Comparison of ENCODE assay signal across 8 cellular contexts in the genomic region with DNA sequence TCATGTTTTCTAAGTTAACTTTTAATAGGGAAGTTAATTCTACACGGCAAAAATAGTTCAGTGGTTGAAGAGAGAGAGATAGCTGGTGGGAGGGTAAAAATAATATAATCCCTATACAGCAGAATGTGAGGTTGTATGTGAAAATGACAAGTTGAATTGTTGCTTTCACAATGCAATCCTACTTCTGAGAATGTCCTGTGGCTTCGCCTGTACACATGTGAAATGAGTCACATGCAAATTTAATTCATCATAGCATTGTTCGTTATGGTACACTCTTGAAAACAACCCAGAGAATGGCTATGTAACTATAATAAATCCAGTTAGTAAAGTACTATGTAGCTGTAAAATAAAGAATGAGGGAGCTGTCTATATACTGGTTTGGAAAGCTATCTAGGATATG. TPM values are rescaled to one million over a fixed set of nuclear protein-coding genes. Genes with fewer than 3 reads are reported as not detected.
DNase-seq lines count a peak whose midpoint lies in the region; ATAC-seq and TF ChIP-seq lines count a peak whose summit lies in the region.

No MANE protein-coding gene starts in this region.

- no peak overlapping the region for H3K4me2 ChIP-seq in neural progenitor cell

- no peak for DNase-seq in occipital lobe (lab: John Stamatoyannopoulos, UW)
- DNase-seq in neural progenitor cell (ENCODE audit: low spot score): no peak
- DNase-seq in SHP77 (lab: John Stamatoyannopoulos, UW): no peak
- no peak for DNase-seq in iPS-NIHi11 (ENCODE audit: low spot score)

- no peak overlapping the region for H3K27ac Mint-ChIP-seq in neural progenitor cell

- H3K4me3 ChIP-seq in ACC112 (ENCODE audit: low read depth, low read length) (no peak overlapping the region), neural progenitor cell (no peak overlapping the region)

- H3K9me3 Mint-ChIP-seq in neural progenitor cell: no peaks in the 10 kb centered on the region

- no peaks in the 10 kb centered on the region for H3K79me2 ChIP-seq in ACC112 (ENCODE audit: control insufficient read depth, insufficient read depth, low read length, unreplicated experiment)
- H3K79me2 ChIP-seq in neural progenitor cell (ENCODE audit: low read depth): no peaks in the 10 kb centered on the region

- H3F3A ChIP-seq in neural progenitor cell (ENCODE audit: low read depth): no peaks in the 10 kb centered on the region

- no peaks in the 10 kb centered on the region for H3K4me1 Mint-ChIP-seq in neural progenitor cell

- no peak overlapping the region for H3K4me3 Mint-ChIP-seq in neural progenitor cell

- peaks cover 2% of the 10 kb centered on the region for H3K27me3 Mint-ChIP-seq in neural progenitor cell (ENCODE audit: insufficient read depth, low read depth)

- H3K27me3 ChIP-seq in ACC112 (ENCODE audit: insufficient read depth, low read length) (no peaks in the 10 kb centered on the region), neural progenitor cell (no peaks in the 10 kb centered on the region)

- H3K27ac ChIP-seq in ACC112 (ENCODE audit: low read depth, low read length) (peak overlapping the region; percentile 11; the same call in 1 of the 2 replicates), angular gyrus (ENCODE audit: low read depth, low read length) (peak overlapping the region; percentile 90), neural progenitor cell (no peak overlapping the region)

- no peak for TF ChIP-seq CTCF in neural progenitor cell (IDR thresholded peaks at IDR 0.05)

- H3K9ac ChIP-seq in neural progenitor cell: no peak overlapping the region

- H3K9me3 ChIP-seq in neural progenitor cell (ENCODE audit: low read depth): no peaks in the 10 kb centered on the region

- H3K4me1 ChIP-seq in ACC112 (ENCODE audit: control insufficient read depth, insufficient read depth, low read length, unreplicated experiment) (peaks cover 18% of the 10 kb centered on the region), neural progenitor cell (no peaks in the 10 kb centered on the region)

- peaks cover under 1% of the 10 kb centered on the region for H3K36me3 Mint-ChIP-seq in neural progenitor cell

- peak; percentile 89 for ATAC-seq in GM19324 (IDR thresholded peaks at IDR 0.05; ENCODE audit: low FRiP score, unreplicated experiment)
- peak; percentile 97 for ATAC-seq in HG03103 (IDR thresholded peaks at IDR 0.05; ENCODE audit: low read depth, unreplicated experiment)

- H3K36me3 ChIP-seq in ACC112 (ENCODE audit: insufficient read depth, low read length) (peaks cover 7% of the 10 kb centered on the region; the same call in 1 of the 2 replicates), neural progenitor cell (no peaks in the 10 kb centered on the region)

- no peaks in the 10 kb centered on the region for H4K20me1 ChIP-seq in neural progenitor cell (ENCODE audit: low read depth)

- H2AFZ ChIP-seq in ACC112 (ENCODE audit: low read length, unreplicated experiment) (no peak overlapping the region), neural progenitor cell (replicated peaks) (no peak overlapping the region)

RNA-seq across cellular contexts. Expression of gene HINT3, which starts 46.1 kb away (rescaled TPM):
- total RNA-seq in occipital lobe (81.1 TPM), neural progenitor cell (ENCODE audit: low replicate concordance) (19.5 and 29.6 TPM in 2 replicates)
